Comparison of ENCODE assay signal across 24 cellular contexts in genomic region chr9:18676501-18676900, GRCh38.
"Had no signal": no experiment of that assay in that cellular context is flagged by ENCODE, and none has a peak within 500 bp of the region (broad histone marks: within the 10 kb centered on the region; RNA-seq: fewer than 3 reads in every experiment).

No MANE protein-coding gene starts in this region.

- ATAC-seq: activated T-cell treated with anti-CD3 and anti-CD28 coated beads, Interleukin-2, amount 50 U/mL, for 4 hours; K562 had no signal

- H3K36me3 ChIP-seq: breast epithelium, Peyer's patch, SJCRH30 had no signal

- H3K27ac ChIP-seq: breast epithelium, Peyer's patch, RWPE1, SJCRH30, VCaP had no signal

- H3K4me1 ChIP-seq: breast epithelium, Peyer's patch had no signal

- H3K9me3 ChIP-seq: breast epithelium, Peyer's patch, SJCRH30, SK-N-SH had no signal

- H3K4me2 ChIP-seq: SK-N-SH had no signal

- DNase-seq: activated CD4-positive, alpha-beta memory T cell treated with anti-CD3 and anti-CD28 coated beads for 36 hours; activated CD4-positive, alpha-beta T cell treated with anti-CD3 and anti-CD28 coated beads, Interleukin-2, amount 10 ng/mL, durations not matched to agents 7 days and 5 days; activated CD4-positive, CD25-positive, alpha-beta regulatory T cell; activated CD8-positive, alpha-beta memory T cell treated with anti-CD3 and anti-CD28 coated beads for 24 hours; activated gamma-delta T cell; activated naive CD4-positive, alpha-beta T cell treated with anti-CD3 and anti-CD28 coated beads for 36 hours; activated naive CD8-positive, alpha-beta T cell treated with anti-CD3 and anti-CD28 coated beads for 36 hours; activated T-cell treated with anti-CD3 and anti-CD28 coated beads, Interleukin-2, amount 50 U/mL, for 4 hours; aorta; caudate nucleus; Karpas-422; NCI-H345; NCI-H510A; NCI-H774; NK-92 treated with Interleukin-12 subunit alpha and Interleukin-12 subunit beta, amount 100 ng/mL, for 24 hours; Peyer's patch; Right ventricle myocardium superior; SK-N-SH; T-helper 1 cell had no signal

- H3K9ac ChIP-seq: SK-N-SH had no signal

- H3K27me3 ChIP-seq: breast epithelium, Peyer's patch, SJCRH30 had no signal

- H3K4me3 ChIP-seq: breast epithelium, K562, Peyer's patch, SJCRH30 had no signal
